ENCODE assay signal across 7 cellular contexts in genomic region chr2:100563407-100564247, GRCh38. TPM values are rescaled to one million over a fixed set of nuclear protein-coding genes. Genes with fewer than 3 reads are reported as not detected.
A peak's percentile ranks its signal among the peaks of the same experiment; 100 is the strongest.
DNase-seq lines count a peak whose midpoint lies in the region; ATAC-seq, FAIRE-seq and TF ChIP-seq lines count a peak whose summit lies in the region.

No MANE protein-coding gene starts in this region.

- peak overlapping the region; percentile 88 for H3K4me3 Mint-ChIP-seq in activated CD4-positive, alpha-beta memory T cell treated with anti-CD3 and anti-CD28 coated beads for 36 hours

- H3K4me1 ChIP-seq in right atrium auricular region: peaks cover 0 to 15% of the 10 kb centered on the region in 2 donors
- H3K4me1 ChIP-seq in small intestine (ENCODE audit: control insufficient read depth in 2 of 2, insufficient read depth in 1 of 2, low read depth in 1 of 2, low read length in 1 of 2): peaks cover 0 to 4% of the 10 kb centered on the region in 2 donors

- no peaks in the 10 kb centered on the region for H3K9me3 Mint-ChIP-seq in activated CD4-positive, alpha-beta memory T cell treated with anti-CD3 and anti-CD28 coated beads for 36 hours

- H3K4me3 ChIP-seq in right atrium auricular region (peak overlapping the region; percentile 70 to 81), small intestine (ENCODE audit: low read depth in 1 of 2, low read length in 2 of 2) (peak overlapping the region; percentile 48 to 82)

- H3K27me3 Mint-ChIP-seq in activated CD4-positive, alpha-beta memory T cell treated with anti-CD3 and anti-CD28 coated beads for 36 hours: no peaks in the 10 kb centered on the region

- peak overlapping the region; percentile 98 for H3K27ac Mint-ChIP-seq in activated CD4-positive, alpha-beta memory T cell treated with anti-CD3 and anti-CD28 coated beads for 36 hours

- H3K27me3 ChIP-seq in right atrium auricular region: no peaks in the 10 kb centered on the region
- no peaks in the 10 kb centered on the region for H3K27me3 ChIP-seq in small intestine (ENCODE audit: control insufficient read depth in 2 of 2, insufficient read depth in 2 of 2, low read length in 2 of 2)

- POLR2A ChIA-PET in activated CD4-positive, alpha-beta memory T cell treated with anti-CD3 and anti-CD28 coated beads for 36 hours (lab: Charles Lee): interaction anchor here (1.0 to 3.1 kb wide), 3 partner anchors 15 to 439 kb away, joined by 3 to 27 read pairs (median 9); partner anchors contain the start of gene RPL31

- H3K36me3 Mint-ChIP-seq in activated CD4-positive, alpha-beta memory T cell treated with anti-CD3 and anti-CD28 coated beads for 36 hours: peaks cover 14% of the 10 kb centered on the region

- ATAC-seq in GM19043 (IDR thresholded peaks at IDR 0.05; ENCODE audit: low read depth, unreplicated experiment) (peak; percentile 2), HG02970 (IDR thresholded peaks at IDR 0.05; ENCODE audit: low FRiP score, unreplicated experiment) (peak; percentile 12)

- peaks cover 34% of the 10 kb centered on the region for H3K4me1 Mint-ChIP-seq in activated CD4-positive, alpha-beta memory T cell treated with anti-CD3 and anti-CD28 coated beads for 36 hours (ENCODE audit: low read depth)

- intact Hi-C loops in activated CD4-positive, alpha-beta memory T cell treated with anti-CD3 and anti-CD28 coated beads for 36 hours (cut with micrococcal nuclease): loop anchor here (2.0 to 5.0 kb wide), 2 partner anchors 146 to 689 kb away; partner anchors contain the start of genes CHST10 and CNOT11

- peaks cover 16% of the 10 kb centered on the region for H3K36me3 ChIP-seq in right atrium auricular region
- H3K36me3 ChIP-seq in small intestine (ENCODE audit: control insufficient read depth in 2 of 2, insufficient read depth in 2 of 2, low read length in 2 of 2): peaks cover 0 to 4% of the 10 kb centered on the region in 2 donors

- no peak for DNase-seq in activated CD4-positive, alpha-beta memory T cell treated with anti-CD3 and anti-CD28 coated beads for 36 hours
- no peak for DNase-seq in right atrium auricular region (ENCODE audit: low spot score)
- no peak for DNase-seq in small intestine
- DNase-seq in SIG-M5 treated with dmso at 0.1 percent for 504 hours (lab: John Stamatoyannopoulos, UW; ENCODE audit: unreplicated experiment): no peak
- no peak for DNase-seq in D341Med (ENCODE audit: low spot score)

- CTCF ChIA-PET in activated CD4-positive, alpha-beta memory T cell treated with anti-CD3 and anti-CD28 coated beads for 36 hours (lab: Charles Lee): interaction anchor here (0.5 to 2.3 kb wide), 7 partner anchors 11 to 845 kb away, joined by 3 to 9 read pairs (median 4); no protein-coding TSS in a partner anchor

- WGBS in small intestine, 3 donors: 14 to 23% (median 16%) methylated on average over 23 to 24 of the region's 24 CpGs

- TF ChIP-seq CTCF in right atrium auricular region (IDR thresholded peaks at IDR 0.05): no peak

- no peak for FAIRE-seq in small intestine (lab: Jason Lieb, UNC)

- peak overlapping the region; percentile 91 to 92 for H3K27ac ChIP-seq in right atrium auricular region
- H3K27ac ChIP-seq in small intestine (ENCODE audit: low read depth in 1 of 2, low read length in 1 of 2): peak overlapping the region; percentile 56 to 91

- H3K9me3 ChIP-seq in right atrium auricular region: no peaks in the 10 kb centered on the region
- no peaks in the 10 kb centered on the region for H3K9me3 ChIP-seq in small intestine (ENCODE audit: control insufficient read depth, low read depth)

RNA-seq across cellular contexts. Expression of gene PDCL3, which starts 0.8 kb away (rescaled TPM):
- 10 to 100 TPM; 45.9 to 47.7 TPM for total RNA-seq in activated CD4-positive, alpha-beta memory T cell treated with anti-CD3 and anti-CD28 coated beads for 36 hours
- total RNA-seq in right atrium auricular region: 10 to 100 TPM; 13.6 to 18.8 TPM
- polyA plus RNA-seq in small intestine: 10 to 100 TPM; 20.0 to 30.8 (median 20.4) TPM
